ENCODE assay signal across 8 cellular contexts in the genomic region with DNA sequence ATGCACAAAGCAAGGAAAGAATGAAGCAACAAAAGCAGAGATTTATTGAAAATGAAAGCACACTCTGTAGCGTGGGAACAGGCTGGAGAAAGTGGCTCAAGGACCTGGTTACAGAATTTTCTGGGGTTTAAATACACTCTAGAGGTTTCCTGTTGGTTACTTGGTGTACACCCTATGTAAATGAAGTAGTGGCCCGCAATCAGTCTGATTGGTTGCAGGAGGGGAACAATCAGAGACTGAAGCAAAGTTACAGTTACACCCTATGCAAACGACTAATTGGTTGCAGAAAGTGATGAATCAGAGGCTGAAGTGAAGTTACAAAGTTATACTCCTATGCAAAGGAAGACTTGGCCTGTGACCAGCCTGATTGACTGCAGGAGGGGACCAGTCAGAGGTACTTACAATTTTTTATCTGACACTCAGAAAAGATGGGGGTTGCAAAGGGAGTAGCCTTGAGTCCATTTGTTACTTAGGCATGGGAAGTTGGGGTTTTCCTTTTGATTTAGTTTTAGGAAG. TPM values are rescaled to one million over a fixed set of nuclear protein-coding genes. Genes with fewer than 3 reads are reported as not detected.
DNase-seq lines count a peak whose midpoint lies in the region; ATAC-seq, FAIRE-seq and TF ChIP-seq lines count a peak whose summit lies in the region.

No MANE protein-coding gene starts in this region.

- H3K27me3 Mint-ChIP-seq in stimulated activated naive CD8-positive, alpha-beta T cell treated with anti-CD3 and anti-CD28 coated beads, Interleukin-15, Interleukin-2, amounts not matched to agents 100 ng/mL and 50 ng/mL, for 24 hours: no peaks in the 10 kb centered on the region

- POLR2A ChIA-PET in HepG2 (lab: Yijun Ruan, JAX): no interaction called here

- H3K4me1 Mint-ChIP-seq in stimulated activated naive CD8-positive, alpha-beta T cell treated with anti-CD3 and anti-CD28 coated beads, Interleukin-15, Interleukin-2, amounts not matched to agents 100 ng/mL and 50 ng/mL, for 24 hours (ENCODE audit: low read depth): peaks cover 61% of the 10 kb centered on the region

- H3K9ac ChIP-seq in HepG2 (ENCODE audit: insufficient read depth, low read depth, low read length): no peak overlapping the region

- peak overlapping the region; percentile 91 for H3K27ac Mint-ChIP-seq in stimulated activated naive CD8-positive, alpha-beta T cell treated with anti-CD3 and anti-CD28 coated beads, Interleukin-15, Interleukin-2, amounts not matched to agents 100 ng/mL and 50 ng/mL, for 24 hours

- no peak overlapping the region for H3K4me3 ChIP-seq in NB4 (ENCODE audit: low read depth, low read length)
- H3K4me3 ChIP-seq in HepG2 (replicated peaks in 1 of 3; ENCODE audit: insufficient read depth in 1 of 3, low read depth in 2 of 3, low read length in 3 of 3): no peak overlapping the region

- intact Hi-C loops in HepG2 (cut with micrococcal nuclease; ENCODE audit: unreplicated experiment): no loop called here

- peak overlapping the region; percentile 57 for H2AFZ ChIP-seq in HepG2 (ENCODE audit: low read length)

- BruUV-seq in HepG2 (replicated peaks; lab: Mats Ljungman, UMichigan): no TSS peak

- WGBS in HepG2 (ENCODE audit: low lambda C conversion rate): 11% methylated on average over 3 of the region's 3 CpGs

- FAIRE-seq in HepG2 (lab: Jason Lieb, UNC): no peak
- no peak for FAIRE-seq in frontal cortex (lab: Jason Lieb, UNC)

- no peaks in the 10 kb centered on the region for H4K20me1 ChIP-seq in HepG2 (ENCODE audit: insufficient read depth, low read length)

- no peaks in the 10 kb centered on the region for H3K9me3 Mint-ChIP-seq in stimulated activated naive CD8-positive, alpha-beta T cell treated with anti-CD3 and anti-CD28 coated beads, Interleukin-15, Interleukin-2, amounts not matched to agents 100 ng/mL and 50 ng/mL, for 24 hours

- CTCF ChIA-PET in HepG2 (lab: Yijun Ruan, JAX; ENCODE audit: low intra/inter-chr PET ratio, low total read pairs): no interaction called here

- TF ChIP-seq RAD21 in HepG2 (CRISPR knock-in tag; IDR thresholded peaks at IDR 0.05): no peak

- no peaks in the 10 kb centered on the region for H3K9me3 ChIP-seq in HepG2 (ENCODE audit: low read length)

- H3K27me3 ChIP-seq in HepG2 (ENCODE audit: control insufficient read depth in 1 of 2, insufficient read depth in 2 of 2, low read length in 2 of 2): no peaks in the 10 kb centered on the region; a peak in 1 of 5 replicates

- no peak for TF ChIP-seq CTCF in GM10266 (IDR thresholded peaks at IDR 0.05; ENCODE audit: control insufficient read depth, insufficient read depth, low read depth, missing control alignments)
- no peak for TF ChIP-seq CTCF in NB4 (IDR thresholded peaks at IDR 0.05; ENCODE audit: low read depth, low read length)
- no peak for TF ChIP-seq CTCF in HepG2 (CRISPR knock-in tag; IDR thresholded peaks at IDR 0.05)

- no peak for ATAC-seq in HepG2

- H3K4me3 Mint-ChIP-seq in stimulated activated naive CD8-positive, alpha-beta T cell treated with anti-CD3 and anti-CD28 coated beads, Interleukin-15, Interleukin-2, amounts not matched to agents 100 ng/mL and 50 ng/mL, for 24 hours: peak overlapping the region; percentile 70

- no peak overlapping the region for H3K27ac ChIP-seq in HepG2 (ENCODE audit: extremely low read length, insufficient read depth, low read length)

- H3K4me2 ChIP-seq in HepG2 (ENCODE audit: low read depth, low read length): peak overlapping the region; percentile 34

- H3K4me1 ChIP-seq in HepG2 (ENCODE audit: insufficient read depth, low read length): peaks cover 21% of the 10 kb centered on the region

- H3K36me3 Mint-ChIP-seq in stimulated activated naive CD8-positive, alpha-beta T cell treated with anti-CD3 and anti-CD28 coated beads, Interleukin-15, Interleukin-2, amounts not matched to agents 100 ng/mL and 50 ng/mL, for 24 hours (ENCODE audit: low read depth): no peaks in the 10 kb centered on the region

- TF ChIP-seq POLR2A in NB4 (IDR thresholded peaks at IDR 0.05; ENCODE audit: extremely low read depth, insufficient read length): no peak
- no peak for TF ChIP-seq POLR2A in HepG2 (IDR thresholded peaks at IDR 0.05; ENCODE audit: insufficient read depth in 1 of 2, low read depth in 2 of 2, low read length in 2 of 2)

- no peaks in the 10 kb centered on the region for H3K36me3 ChIP-seq in HepG2 (replicated peaks in 1 of 2; ENCODE audit: control insufficient read depth in 1 of 2, insufficient read depth in 2 of 2, low read length in 2 of 2)

- TF ChIP-seq EP300 in HepG2 (IDR thresholded peaks at IDR 0.05; ENCODE audit: low read depth in 2 of 2, low read length in 2 of 2) (no peak), HepG2 (CRISPR knock-in tag; IDR thresholded peaks at IDR 0.05; ENCODE audit: borderline replicate concordance) (no peak)

- in situ Hi-C loops in HepG2 (cut with HindIII; ENCODE audit: extremely low pct_ligation_motif_present, low pct_unique_long_range_greater_than_20kb): no loop called here

- peaks cover 14% of the 10 kb centered on the region for H3K79me2 ChIP-seq in HepG2 (ENCODE audit: insufficient read depth, low read length)

- DNase-seq in GM10266 (ENCODE audit: extremely low spot score) (peak; percentile 37), HCEC 1CT (peak; percentile 48), NB4 (ENCODE audit: low read depth) (peak; percentile 72), HepG2 (ENCODE audit: low spot score) (no peak), superior temporal gyrus (ENCODE audit: extremely low spot score) (no peak), frontal cortex (ENCODE audit: low spot score in 2 of 2) (no peak)
- DNase-seq in activated T-helper 1 cell treated with anti-CD3 and anti-CD28 coated beads, Interleukin-2, amount 50 U/mL, for 16 hours (ENCODE audit: low read depth in 1 of 2, low spot score in 1 of 2): peak; percentile 6 to 29

TF ChIP-seq in HepG2, 621 proteins besides CTCF, POLR2A, EP300 and RAD21 (continues in another document):
- TF ChIP-seq ZBTB42 (CRISPR knock-in tag; IDR thresholded peaks at IDR 0.05): no peak
- no peak for TF ChIP-seq NR2F1 (CRISPR knock-in tag; IDR thresholded peaks at IDR 0.05)
- no peak for TF ChIP-seq ZBTB8A (CRISPR knock-in tag; IDR thresholded peaks at IDR 0.05; ENCODE audit: borderline replicate concordance, low read depth)
- TF ChIP-seq, protein P1, sequence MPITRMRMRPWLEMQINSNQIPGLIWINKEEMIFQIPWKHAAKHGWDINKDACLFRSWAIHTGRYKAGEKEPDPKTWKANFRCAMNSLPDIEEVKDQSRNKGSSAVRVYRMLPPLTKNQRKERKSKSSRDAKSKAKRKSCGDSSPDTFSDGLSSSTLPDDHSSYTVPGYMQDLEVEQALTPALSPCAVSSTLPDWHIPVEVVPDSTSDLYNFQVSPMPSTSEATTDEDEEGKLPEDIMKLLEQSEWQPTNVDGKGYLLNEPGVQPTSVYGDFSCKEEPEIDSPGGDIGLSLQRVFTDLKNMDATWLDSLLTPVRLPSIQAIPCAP (CRISPR knock-in tag; IDR thresholded peaks at IDR 0.05; ENCODE audit: low read depth): no peak
- TF ChIP-seq, protein P2, sequence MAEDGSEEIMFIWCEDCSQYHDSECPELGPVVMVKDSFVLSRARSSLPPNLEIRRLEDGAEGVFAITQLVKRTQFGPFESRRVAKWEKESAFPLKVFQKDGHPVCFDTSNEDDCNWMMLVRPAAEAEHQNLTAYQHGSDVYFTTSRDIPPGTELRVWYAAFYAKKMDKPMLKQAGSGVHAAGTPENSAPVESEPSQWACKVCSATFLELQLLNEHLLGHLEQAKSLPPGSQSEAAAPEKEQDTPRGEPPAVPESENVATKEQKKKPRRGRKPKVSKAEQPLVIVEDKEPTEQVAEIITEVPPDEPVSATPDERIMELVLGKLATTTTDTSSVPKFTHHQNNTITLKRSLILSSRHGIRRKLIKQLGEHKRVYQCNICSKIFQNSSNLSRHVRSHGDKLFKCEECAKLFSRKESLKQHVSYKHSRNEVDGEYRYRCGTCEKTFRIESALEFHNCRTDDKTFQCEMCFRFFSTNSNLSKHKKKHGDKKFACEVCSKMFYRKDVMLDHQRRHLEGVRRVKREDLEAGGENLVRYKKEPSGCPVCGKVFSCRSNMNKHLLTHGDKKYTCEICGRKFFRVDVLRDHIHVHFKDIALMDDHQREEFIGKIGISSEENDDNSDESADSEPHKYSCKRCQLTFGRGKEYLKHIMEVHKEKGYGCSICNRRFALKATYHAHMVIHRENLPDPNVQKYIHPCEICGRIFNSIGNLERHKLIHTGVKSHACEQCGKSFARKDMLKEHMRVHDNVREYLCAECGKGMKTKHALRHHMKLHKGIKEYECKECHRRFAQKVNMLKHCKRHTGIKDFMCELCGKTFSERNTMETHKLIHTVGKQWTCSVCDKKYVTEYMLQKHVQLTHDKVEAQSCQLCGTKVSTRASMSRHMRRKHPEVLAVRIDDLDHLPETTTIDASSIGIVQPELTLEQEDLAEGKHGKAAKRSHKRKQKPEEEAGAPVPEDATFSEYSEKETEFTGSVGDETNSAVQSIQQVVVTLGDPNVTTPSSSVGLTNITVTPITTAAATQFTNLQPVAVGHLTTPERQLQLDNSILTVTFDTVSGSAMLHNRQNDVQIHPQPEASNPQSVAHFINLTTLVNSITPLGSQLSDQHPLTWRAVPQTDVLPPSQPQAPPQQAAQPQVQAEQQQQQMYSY (CRISPR knock-in tag; IDR thresholded peaks at IDR 0.05): no peak
- TF ChIP-seq KMT2A (CRISPR knock-in tag; IDR thresholded peaks at IDR 0.05): no peak

RNA-seq across cellular contexts. Expression of gene MTPN, which starts 3.6 kb away (rescaled TPM):
- 71.7 and 119 TPM in 2 replicates for total RNA-seq in HepG2 (2016; rRNA removed; fragmentation: Illumina TruSeq; extraction: Trizol)
- total RNA-seq in HepG2 (2016; cell fraction: cytosol; rRNA removed; fragmentation: Illumina TruSeq; extraction: Trizol; ENCODE audit: low read depth): 5.7 and 5.9 TPM in 2 replicates
- 72.1 and 120 TPM in 2 replicates for total RNA-seq in HepG2 (2016; cell fraction: insoluble cytoplasmic fraction; rRNA removed; fragmentation: Illumina TruSeq; extraction: Trizol)
- 39.9 and 40.8 TPM in 2 replicates for total RNA-seq in HepG2 (2016; cell fraction: membrane; rRNA removed; fragmentation: Illumina TruSeq; extraction: Trizol)
- total RNA-seq in HepG2 (2016; cell fraction: nucleus; rRNA removed; fragmentation: Illumina TruSeq; extraction: Trizol): 33.8 and 35.3 TPM in 2 replicates
- polyA plus RNA-seq in HepG2 (2011; rRNA removed): 25.6 and 31.1 TPM in 2 replicates
- polyA plus RNA-seq in HepG2 (2011; cell fraction: cytosol; rRNA removed): 15.2 and 21.5 TPM in 2 replicates
- 8.0 and 9.7 TPM in 2 replicates for polyA plus RNA-seq in HepG2 (2011; cell fraction: nucleus; rRNA removed)
- polyA plus RNA-seq in HepG2 (2012): 39.5 and 49.7 TPM in 2 replicates
- 3.8 and 3.9 TPM in 2 replicates for polyA plus RNA-seq in HepG2 (2016; cell fraction: cytosol; fragmentation: Illumina TruSeq; extraction: Trizol; ENCODE audit: low read depth)
- polyA plus RNA-seq in HepG2 (2016; cell fraction: insoluble cytoplasmic fraction; fragmentation: Illumina TruSeq; extraction: Trizol; ENCODE audit: low read depth): 122 and 125 TPM in 2 replicates
- polyA plus RNA-seq in HepG2 (2016; cell fraction: membrane; fragmentation: Illumina TruSeq; extraction: Trizol; ENCODE audit: low read depth): 23.7 and 24.3 TPM in 2 replicates
- polyA plus RNA-seq in HepG2 (2016; cell fraction: nucleus; fragmentation: Illumina TruSeq; extraction: Trizol; ENCODE audit: insufficient read depth, low read depth): 32.0 and 35.0 TPM in 2 replicates
- 59.8 and 73.4 TPM in 2 replicates for polyA minus RNA-seq in HepG2 (2011; rRNA and poly(A)+ RNA removed; ENCODE audit: low replicate concordance)
- 55.1 and 57.2 TPM in 2 replicates for polyA minus RNA-seq in HepG2 (2011; cell fraction: cytosol; rRNA and poly(A)+ RNA removed)
- 25.1 and 29.2 TPM in 2 replicates for polyA minus RNA-seq in HepG2 (2011; cell fraction: nucleus; rRNA and poly(A)+ RNA removed)
- total RNA-seq in frontal cortex: 170 TPM

Comparison
In these comparisons a context has a peak if more than half of its experiments do, and no peak if none do; other contexts are left out.
1. DNase-seq: peak in GM10266 (single experiment), HCEC 1CT (single experiment), NB4 (single experiment) and activated T-helper 1 cell treated with anti-CD3 and anti-CD28 coated beads, Interleukin-2, amount 50 U/mL, for 16 hours (2 of 2); none in HepG2 (single experiment), superior temporal gyrus (single experiment) and frontal cortex (0 of 2).